ENCODE assay signal across 18 cellular contexts in the genomic region with DNA sequence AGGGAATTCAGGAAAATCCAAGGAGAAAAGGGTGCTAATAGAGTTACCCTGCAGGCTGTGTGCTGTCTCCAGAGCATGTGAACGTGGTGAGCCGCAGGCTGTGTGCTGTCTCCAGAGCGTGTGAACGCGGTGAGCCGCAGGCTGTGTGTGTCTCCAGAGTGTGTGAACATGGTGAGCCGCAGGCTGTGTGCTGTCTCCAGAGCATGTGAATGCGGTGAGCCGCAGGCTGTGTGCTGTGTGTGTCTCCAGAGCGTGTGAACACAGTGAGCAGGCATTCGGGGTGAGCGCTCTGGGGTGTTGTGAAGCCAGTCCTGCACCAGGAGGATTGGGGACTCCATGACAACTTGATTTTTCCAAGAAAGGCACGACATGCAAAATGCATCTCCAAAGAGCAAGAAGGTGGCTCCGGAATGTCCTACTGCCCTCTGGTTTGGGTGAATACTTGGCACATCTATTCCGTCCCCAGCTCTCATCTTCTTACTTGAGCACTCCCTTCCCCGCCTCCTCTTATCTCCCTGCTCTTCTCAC.
"Had no signal": no experiment of that assay in that cellular context is flagged by ENCODE, and none has a peak within 500 bp of the region (broad histone marks: within the 10 kb centered on the region; RNA-seq: fewer than 3 reads in every experiment).

No MANE protein-coding gene starts in this region.

- H3K36me3 ChIP-seq: gastrocnemius medialis, heart right ventricle, neutrophil, transverse colon, WERI-Rb-1 had no signal

- H3K9me3 ChIP-seq: body of pancreas, gastrocnemius medialis, neutrophil, transverse colon had no signal

- H3K4me3 Mint-ChIP-seq: activated CD4-positive, alpha-beta memory T cell treated with anti-CD3 and anti-CD28 coated beads for 36 hours; activated naive CD8-positive, alpha-beta T cell; central memory CD8-positive, alpha-beta T cell; T-helper 17 cell had no signal

- DNase-seq: activated CD4-positive, alpha-beta memory T cell treated with anti-CD3 and anti-CD28 coated beads for 36 hours; activated gamma-delta T cell treated with Interleukin-2 at 50 U/mL for 16 hours; amygdala; body of pancreas; cortex of kidney; effector memory CD4-positive, alpha-beta T cell; gastrocnemius medialis; heart right ventricle; left colon; midbrain; stimulated activated CD4-positive, alpha-beta T cell treated with anti-CD3 and anti-CD28 coated beads, Interleukin-2, amount 100 ng/mL, for 48 hours; stimulated activated naive CD4-positive, alpha-beta T cell; T-helper 17 cell; transverse colon; WERI-Rb-1 had no signal

- H3K27me3 Mint-ChIP-seq: activated CD4-positive, alpha-beta memory T cell treated with anti-CD3 and anti-CD28 coated beads for 36 hours; central memory CD8-positive, alpha-beta T cell had no signal

- H3K9me3 Mint-ChIP-seq: activated CD4-positive, alpha-beta memory T cell treated with anti-CD3 and anti-CD28 coated beads for 36 hours; central memory CD8-positive, alpha-beta T cell had no signal

- H3K27ac Mint-ChIP-seq: activated CD4-positive, alpha-beta memory T cell treated with anti-CD3 and anti-CD28 coated beads for 36 hours; activated naive CD8-positive, alpha-beta T cell; T-helper 17 cell had no signal

- H3K4me3 ChIP-seq: body of pancreas, gastrocnemius medialis, heart right ventricle, transverse colon had no signal

- ATAC-seq: body of pancreas, gastrocnemius medialis, heart right ventricle, left colon, T-helper 17 cell had no signal

- H3K4me1 Mint-ChIP-seq: central memory CD8-positive, alpha-beta T cell; T-helper 17 cell had no signal

- H3K36me3 Mint-ChIP-seq: activated CD4-positive, alpha-beta memory T cell treated with anti-CD3 and anti-CD28 coated beads for 36 hours; activated naive CD8-positive, alpha-beta T cell had no signal

- H3K4me1 ChIP-seq: body of pancreas, gastrocnemius medialis, heart right ventricle, transverse colon had no signal

- H3K27me3 ChIP-seq: body of pancreas, gastrocnemius medialis, neutrophil, transverse colon had no signal

- H3K27ac ChIP-seq: body of pancreas, gastrocnemius medialis, heart right ventricle, neutrophil, transverse colon, WERI-Rb-1 had no signal
